Comparison of ENCODE assay signal across 29 cellular contexts in the genomic region with DNA sequence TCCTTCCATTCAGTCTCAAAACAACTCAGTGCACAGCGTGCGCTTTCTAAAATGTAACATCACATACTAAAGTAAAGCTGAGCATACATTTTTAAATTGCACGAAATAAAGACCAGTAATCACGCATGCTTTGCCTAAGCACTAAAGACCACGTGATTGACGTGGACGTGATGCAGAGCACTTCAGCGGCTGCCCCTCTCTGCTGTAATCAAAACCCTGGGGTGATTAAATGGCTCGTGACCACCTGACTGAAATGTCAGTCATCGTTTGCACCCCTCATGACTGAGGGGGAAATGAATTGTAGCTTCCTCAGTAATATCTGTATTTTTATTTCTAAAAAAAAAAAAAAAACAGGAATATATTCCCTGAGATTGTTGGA.
DNase-seq lines count a peak whose midpoint lies in the region; ATAC-seq and TF ChIP-seq lines count a peak whose summit lies in the region.
"Had no signal": no experiment of that assay in that cellular context is flagged by ENCODE, and none has a peak within 500 bp of the region (broad histone marks: within the 10 kb centered on the region; RNA-seq: fewer than 3 reads in every experiment).

No MANE protein-coding gene starts in this region.

- no peak overlapping the region for H2BK5ac ChIP-seq in mesendoderm (ENCODE audit: low read length)

- DNase-seq in NCI-H524 (lab: John Stamatoyannopoulos, UW) (peak; percentile 16 to 72), SK-MEL-5 (ENCODE audit: low read depth, low spot score) (peak; percentile 42), mesendoderm (no peak), smooth muscle cell (lab: John Stamatoyannopoulos, UW; ENCODE audit: unreplicated experiment) (no peak), foreskin fibroblast (no peak), right cardiac atrium (no peak)
- no peak for DNase-seq in stimulated activated naive CD4-positive, alpha-beta T cell treated with Interleukin-2 at 50 U/mL for 16 hours (lab: John Stamatoyannopoulos, UW)
- no peak for DNase-seq in stimulated activated CD4-positive, alpha-beta T cell treated with anti-CD3 and anti-CD28 coated beads, Interleukin-12 subunit alpha, Interleukin-12 subunit beta, amount 100 ng/mL, for 4 hours
- DNase-seq: activated CD4-positive, alpha-beta T cell treated with anti-CD3 and anti-CD28 coated beads for 4 hours; activated CD8-positive, alpha-beta memory T cell treated with anti-CD3 and anti-CD28 coated beads for 24 hours; activated T-cell treated with anti-CD3 and anti-CD28 coated beads for 4 hours; amygdala; C1 segment of cervical spinal cord; COR-L47; DMS79 treated with DMSO at 0.1 percent for 48 hours; esophagus squamous epithelium; GDM1; HCEC 1CT; hippocampal formation; mammary epithelial cell; NCI-H146; NCI-H345; stimulated activated naive B cell treated with anti-CD40 and anti-IgM and Interleukin-4, amounts not matched to agents 10 μg/mL and 1 μg/mL and 100 μg/mL, for 72 hours; T-helper 2 cell; upper lobe of right lung had no signal

- H3K4me2 ChIP-seq in mesendoderm (ENCODE audit: low read length) (no peak overlapping the region), smooth muscle cell (peak overlapping the region; percentile 48)

- H3K4me1 ChIP-seq in mesendoderm (ENCODE audit: control insufficient read depth, low read depth, low read length) (peaks cover 4% of the 10 kb centered on the region), smooth muscle cell (ENCODE audit: low read depth) (peaks cover 26% of the 10 kb centered on the region), right cardiac atrium (ENCODE audit: control insufficient read depth, insufficient read depth, low read length) (peaks cover 7% of the 10 kb centered on the region)
- H3K4me1 ChIP-seq: breast epithelium, prostate gland had no signal

- no peak overlapping the region for H2BK120ac ChIP-seq in mesendoderm (ENCODE audit: low read depth, low read length)

- WGBS in mesendoderm (ENCODE audit: extremely low coverage, insufficient coverage, low lambda C conversion rate): no CpG with 5 or more reads among the region's 10 CpGs
- 47% methylated on average over 10 of the region's 10 CpGs for WGBS in smooth muscle cell (ENCODE audit: low lambda C conversion rate)
- WGBS in right cardiac atrium: 72% methylated on average over 10 of the region's 10 CpGs

- peaks cover 16% of the 10 kb centered on the region for H3F3A ChIP-seq in smooth muscle cell (ENCODE audit: low read depth)

- H4K5ac ChIP-seq in mesendoderm (ENCODE audit: low read length): no peak overlapping the region

- H3K79me2 ChIP-seq in mesendoderm (ENCODE audit: control insufficient read depth, insufficient read depth, low read length): no peaks in the 10 kb centered on the region
- no peaks in the 10 kb centered on the region for H3K79me2 ChIP-seq in smooth muscle cell (ENCODE audit: low read depth)

- H3K4me3 ChIP-seq in mesendoderm (ENCODE audit: low read length) (no peak overlapping the region), smooth muscle cell (no peak overlapping the region), foreskin fibroblast (ENCODE audit: low read depth in 1 of 2, low read length in 2 of 2) (no peak overlapping the region), right cardiac atrium (ENCODE audit: low read length) (no peak overlapping the region)
- H3K4me3 ChIP-seq: breast epithelium, esophagus squamous epithelium, prostate gland, SK-N-MC, upper lobe of right lung had no signal

- in situ Hi-C loops in SK-MEL-5 (cut with HindIII; ENCODE audit: low pct_unique_long_range_greater_than_20kb, low sequenced_read_pairs): no loop called here

- H3K9me3 ChIP-seq in smooth muscle cell (replicated peaks; ENCODE audit: low read depth) (no peaks in the 10 kb centered on the region), right cardiac atrium (ENCODE audit: control insufficient read depth, low read length) (no peaks in the 10 kb centered on the region)
- H3K9me3 ChIP-seq: breast epithelium, esophagus squamous epithelium, prostate gland, upper lobe of right lung had no signal

- H4K8ac ChIP-seq in mesendoderm (ENCODE audit: low read depth, low read length): no peak overlapping the region

- H3K4ac ChIP-seq in mesendoderm (ENCODE audit: low read depth, low read length): no peak overlapping the region

- no peak overlapping the region for H3K56ac ChIP-seq in mesendoderm (ENCODE audit: low read length)

- H3K27ac ChIP-seq in mesendoderm (ENCODE audit: low read depth, low read length) (no peak overlapping the region), smooth muscle cell (ENCODE audit: low read depth) (peak overlapping the region; percentile 87), right cardiac atrium (ENCODE audit: low read length) (no peak overlapping the region)
- H3K27ac ChIP-seq: esophagus squamous epithelium, prostate gland, RWPE1, SK-N-MC, upper lobe of right lung had no signal

- no peak overlapping the region for H2AFZ ChIP-seq in smooth muscle cell (ENCODE audit: low read depth)

- intact Hi-C loops in right cardiac atrium (cut with DNase I): no loop called here

- no peaks in the 10 kb centered on the region for H3K79me1 ChIP-seq in mesendoderm (ENCODE audit: low read length)

- H3K9ac ChIP-seq in mesendoderm (ENCODE audit: low read length) (no peak overlapping the region), smooth muscle cell (ENCODE audit: low read depth) (peak overlapping the region; percentile 64)

- H3K23ac ChIP-seq in mesendoderm (ENCODE audit: low read length): no peak overlapping the region

- no peak for TF ChIP-seq CTCF in smooth muscle cell (IDR thresholded peaks at IDR 0.05; ENCODE audit: borderline replicate concordance, insufficient read depth, poor library complexity, severe bottlenecking)
- TF ChIP-seq CTCF in foreskin fibroblast (IDR thresholded peaks at IDR 0.05; ENCODE audit: low read depth, low read length): no peak

- no peaks in the 10 kb centered on the region for H3K27me3 ChIP-seq in mesendoderm (ENCODE audit: insufficient read depth, low read length, poor library complexity)
- H3K27me3 ChIP-seq in smooth muscle cell (ENCODE audit: low read depth): no peaks in the 10 kb centered on the region
- H3K27me3 ChIP-seq in right cardiac atrium (ENCODE audit: control insufficient read depth, insufficient read depth): no peaks in the 10 kb centered on the region
- H3K27me3 ChIP-seq: breast epithelium, esophagus squamous epithelium, upper lobe of right lung had no signal

- no peaks in the 10 kb centered on the region for H4K20me1 ChIP-seq in smooth muscle cell (ENCODE audit: low read depth)

- ATAC-seq in right cardiac atrium: no peak
- ATAC-seq: stimulated activated naive B cell treated with anti-CD40 and anti-IgM and Interleukin-4, amounts not matched to agents 10 μg/mL and 1 μg/mL and 100 μg/mL, for 72 hours had no signal

- peak overlapping the region; percentile 3 for H2AK5ac ChIP-seq in mesendoderm (ENCODE audit: low read length)

- no peak overlapping the region for H3K18ac ChIP-seq in mesendoderm (ENCODE audit: low read length)

- H3K36me3 ChIP-seq in mesendoderm (ENCODE audit: control insufficient read depth, insufficient read depth, low read length): no peaks in the 10 kb centered on the region
- H3K36me3 ChIP-seq in smooth muscle cell (ENCODE audit: low read depth): no peaks in the 10 kb centered on the region
- H3K36me3 ChIP-seq: breast epithelium, esophagus squamous epithelium, prostate gland, upper lobe of right lung had no signal

- H2BK15ac ChIP-seq in mesendoderm (replicated peaks; ENCODE audit: low read depth): no peak overlapping the region

Comparison
In these comparisons a context has a peak if more than half of its experiments do, and no peak if none do; other contexts are left out.
1. DNase-seq: peak in NCI-H524 (2 of 2) and SK-MEL-5 (single experiment); none in mesendoderm (single experiment), smooth muscle cell (single experiment), stimulated activated naive CD4-positive, alpha-beta T cell treated with Interleukin-2 at 50 U/mL for 16 hours (single experiment), stimulated activated CD4-positive, alpha-beta T cell treated with anti-CD3 and anti-CD28 coated beads, Interleukin-12 subunit alpha, Interleukin-12 subunit beta, amount 100 ng/mL, for 4 hours (single experiment), foreskin fibroblast (0 of 2) and right cardiac atrium (0 of 3).